ENCODE assay signal across 2 cellular contexts in the genomic region with DNA sequence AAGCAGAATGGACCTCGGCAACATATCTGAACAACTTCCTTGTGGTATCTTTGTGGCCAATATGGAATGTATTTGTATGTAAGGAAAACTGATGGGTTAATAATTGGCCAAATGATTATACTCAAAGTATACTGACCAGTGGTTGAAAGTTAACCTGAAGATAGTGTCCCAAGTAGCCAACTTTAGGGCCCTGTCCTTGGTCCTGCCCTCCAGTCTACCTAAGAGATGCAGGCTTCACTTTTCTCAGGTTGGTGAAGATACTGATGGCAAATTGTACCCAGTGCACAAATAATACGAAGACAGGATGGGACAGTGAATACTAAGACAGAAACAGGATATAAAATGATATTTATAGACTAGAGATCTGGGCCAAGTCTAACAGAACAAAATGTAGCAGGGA.
TF ChIP-seq lines count a peak whose summit lies in the region.

No MANE protein-coding gene starts in this region.

TF ChIP-seq in HepG2, 621 proteins besides CTCF, POLR2A, EP300 and RAD21 (continued from another document):
- peak; percentile 20 to 88 for TF ChIP-seq REST (IDR thresholded peaks at IDR 0.05; ENCODE audit: borderline replicate concordance in 1 of 2, low read depth in 1 of 2, low read length in 2 of 2)
- peak; percentile 90 for TF ChIP-seq MIER2 (CRISPR knock-in tag; IDR thresholded peaks at IDR 0.05)
- TF ChIP-seq, protein P1, sequence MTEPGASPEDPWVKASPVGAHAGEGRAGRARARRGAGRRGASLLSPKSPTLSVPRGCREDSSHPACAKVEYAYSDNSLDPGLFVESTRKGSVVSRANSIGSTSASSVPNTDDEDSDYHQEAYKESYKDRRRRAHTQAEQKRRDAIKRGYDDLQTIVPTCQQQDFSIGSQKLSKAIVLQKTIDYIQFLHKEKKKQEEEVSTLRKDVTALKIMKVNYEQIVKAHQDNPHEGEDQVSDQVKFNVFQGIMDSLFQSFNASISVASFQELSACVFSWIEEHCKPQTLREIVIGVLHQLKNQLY (CRISPR knock-in tag; IDR thresholded peaks at IDR 0.05): no peak
- no peak for TF ChIP-seq NR3C1 (CRISPR knock-in tag; IDR thresholded peaks at IDR 0.05)
- TF ChIP-seq, protein P2, sequence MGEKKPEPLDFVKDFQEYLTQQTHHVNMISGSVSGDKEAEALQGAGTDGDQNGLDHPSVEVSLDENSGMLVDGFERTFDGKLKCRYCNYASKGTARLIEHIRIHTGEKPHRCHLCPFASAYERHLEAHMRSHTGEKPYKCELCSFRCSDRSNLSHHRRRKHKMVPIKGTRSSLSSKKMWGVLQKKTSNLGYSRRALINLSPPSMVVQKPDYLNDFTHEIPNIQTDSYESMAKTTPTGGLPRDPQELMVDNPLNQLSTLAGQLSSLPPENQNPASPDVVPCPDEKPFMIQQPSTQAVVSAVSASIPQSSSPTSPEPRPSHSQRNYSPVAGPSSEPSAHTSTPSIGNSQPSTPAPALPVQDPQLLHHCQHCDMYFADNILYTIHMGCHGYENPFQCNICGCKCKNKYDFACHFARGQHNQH (CRISPR knock-in tag; IDR thresholded peaks at IDR 0.05): no peak
- no peak for TF ChIP-seq ARID4A (CRISPR knock-in tag; IDR thresholded peaks at IDR 0.05; ENCODE audit: borderline replicate concordance)

TF ChIP-seq in GM12878, 131 proteins besides CTCF, POLR2A, EP300 and RAD21 (continued from another document):
- TF ChIP-seq REST (IDR thresholded peaks at IDR 0.05; ENCODE audit: low read depth, low read length) (peak; percentile 69; the same call in 1 of the 2 replicates), BMI1 (IDR thresholded peaks at IDR 0.05; ENCODE audit: borderline replicate concordance) (no peak)
TF ChIP-seq in GM12878: peak in this region for 1.
